ENCODE assay signal across 17 cellular contexts in the genomic region with DNA sequence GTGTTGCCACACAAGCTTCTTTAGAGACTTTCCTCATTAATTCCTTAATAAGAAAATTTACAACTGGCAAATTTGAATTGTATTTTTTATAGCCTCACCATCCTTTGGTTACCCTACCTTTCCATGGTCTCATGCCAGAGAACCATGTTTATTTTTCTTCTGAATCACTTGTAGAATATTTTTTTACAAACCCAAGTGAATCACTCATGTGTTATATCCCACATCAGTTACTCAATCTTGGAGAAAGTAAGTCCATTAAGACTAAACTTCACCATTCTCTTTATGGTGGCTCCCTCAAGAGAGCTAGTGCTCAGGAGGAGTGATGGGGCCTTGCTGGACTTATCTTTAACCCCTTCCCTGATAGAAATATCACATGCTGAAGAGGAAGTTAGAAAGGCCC.
A peak's percentile ranks its signal among the peaks of the same experiment; 100 is the strongest.
DNase-seq lines count a peak whose midpoint lies in the region; ATAC-seq, FAIRE-seq and TF ChIP-seq lines count a peak whose summit lies in the region.
"Had no signal": no experiment of that assay in that cellular context is flagged by ENCODE, and none has a peak within 500 bp of the region (broad histone marks: within the 10 kb centered on the region; RNA-seq: fewer than 3 reads in every experiment).

No MANE protein-coding gene starts in this region.

- intact Hi-C loops in kidney (cut with DNase I) = no loop called here

- TF ChIP-seq CTCF in bronchial epithelial cell (IDR thresholded peaks at IDR 0.05; ENCODE audit: insufficient read depth, low read length, severe bottlenecking) (no peak), kidney epithelial cell (IDR thresholded peaks at IDR 0.05; ENCODE audit: insufficient read depth, low read length, poor library complexity, severe bottlenecking) (no peak), kidney (IDR thresholded peaks at IDR 0.05; ENCODE audit: borderline replicate concordance, extremely low read depth, insufficient read depth) (no peak)

- FAIRE-seq in bronchial epithelial cell (lab: Jason Lieb, UNC) (no peak), kidney (lab: Jason Lieb, UNC) (no peak)
- FAIRE-seq: frontal cortex had no signal

- no peaks in the 10 kb centered on the region for H3K27me3 ChIP-seq in bronchial epithelial cell (ENCODE audit: control insufficient read depth, insufficient read depth, low read length)
- no peaks in the 10 kb centered on the region for H3K27me3 ChIP-seq in kidney epithelial cell (ENCODE audit: control insufficient read depth, insufficient read depth, low read length)
- H3K27me3 ChIP-seq: Peyer's patch, thyroid gland had no signal

- H3K9ac ChIP-seq in kidney (ENCODE audit: low read length in 2 of 2) = no peak overlapping the region

- DNase-seq in AG20443 (ENCODE audit: low spot score) (peak; percentile 19), OCI-M1 (lab: John Stamatoyannopoulos, UW) (peak; percentile 11), bronchial epithelial cell (ENCODE audit: low read depth) (peak; percentile 94), kidney epithelial cell (ENCODE audit: low read depth) (peak; percentile 90), kidney (no peak), anterior cingulate cortex (lab: John Stamatoyannopoulos, UW) (no peak), COLO829 (ENCODE audit: low spot score) (no peak)
- DNase-seq: activated CD4-positive, alpha-beta T cell treated with anti-CD3 and anti-CD28 coated beads, Interleukin-2, amount 10 ng/mL, durations not matched to agents 24 days and 14 days; activated T-cell treated with anti-CD3 and anti-CD28 coated beads, Interleukin-2, amount 50 U/mL, for 4 hours; DMS153; NCI-H1436 treated with DMSO at 0.1 percent for 48 hours; NCI-H510A treated with DMSO at 0.1 percent for 48 hours; Peyer's patch; stimulated activated CD4-positive, alpha-beta T cell treated with anti-CD3 and anti-CD28 coated beads, Interleukin-15, amount 100 ng/mL, for 24 hours; thyroid gland had no signal

- H3K4me3 ChIP-seq in bronchial epithelial cell (ENCODE audit: low read depth, low read length) = no peak overlapping the region
- H3K4me3 ChIP-seq in kidney epithelial cell (ENCODE audit: low read depth, low read length) = no peak overlapping the region
- no peak overlapping the region for H3K4me3 ChIP-seq in kidney (ENCODE audit: low read length in 2 of 2)
- H3K4me3 ChIP-seq: Peyer's patch, thyroid gland had no signal

- H3K4me1 ChIP-seq in kidney (ENCODE audit: control insufficient read depth in 1 of 2, insufficient read depth in 1 of 2, low read depth in 1 of 2, low read length in 2 of 2) = peaks cover 19 to 28% of the 10 kb centered on the region in 2 donors

- H3K27ac ChIP-seq in kidney (ENCODE audit: low read depth in 2 of 2, low read length in 2 of 2) = no peak overlapping the region
- H3K27ac ChIP-seq: Peyer's patch, thyroid gland had no signal

- H3K36me3 ChIP-seq in bronchial epithelial cell (ENCODE audit: control insufficient read depth, insufficient read depth, low read length) (no peaks in the 10 kb centered on the region), kidney epithelial cell (ENCODE audit: control insufficient read depth, insufficient read depth, low read length) (no peaks in the 10 kb centered on the region), kidney (ENCODE audit: control insufficient read depth in 1 of 2, insufficient read depth in 2 of 2, low read length in 2 of 2) (no peaks in the 10 kb centered on the region)
- H3K36me3 ChIP-seq: Peyer's patch, thyroid gland had no signal

- H3K9me3 ChIP-seq in kidney (ENCODE audit: control insufficient read depth in 1 of 2, low read length in 2 of 2) = no peaks in the 10 kb centered on the region
- H3K9me3 ChIP-seq: Peyer's patch, thyroid gland had no signal

- ATAC-seq in HG02678 (IDR thresholded peaks at IDR 0.05; ENCODE audit: unreplicated experiment) = no peak
- ATAC-seq: activated T-cell treated with anti-CD3 and anti-CD28 coated beads, Interleukin-2, amount 50 U/mL, for 4 hours had no signal

Comparison
In these comparisons a context has a peak if more than half of its experiments do, and no peak if none do; other contexts are left out.
1. DNase-seq: peak in AG20443 (single experiment), OCI-M1 (single experiment), bronchial epithelial cell (single experiment) and kidney epithelial cell (single experiment); none in kidney (single experiment), anterior cingulate cortex (0 of 58) and COLO829 (single experiment).